In genomic region chr21:29326914-29327554, GRCh38 we compare ENCODE assay signal across 16 cellular contexts. TPM values are rescaled to one million over a fixed set of nuclear protein-coding genes. Genes with fewer than 3 reads are reported as not detected.
DNase-seq lines count a peak whose midpoint lies in the region; ATAC-seq and TF ChIP-seq lines count a peak whose summit lies in the region.
"Had no signal": no experiment of that assay in that cellular context is flagged by ENCODE, and none has a peak within 500 bp of the region (broad histone marks: within the 10 kb centered on the region; RNA-seq: fewer than 3 reads in every experiment).

No MANE protein-coding gene starts in this region.

- DNase-seq in CD14-positive monocyte (ENCODE audit: low spot score) (no peak), IMR-90 (no peak), cerebellar nuclear complex (lab: John Stamatoyannopoulos, UW) (peak; percentile 13 to 49), naive B cell (no peak), H4 (ENCODE audit: low spot score) (no peak), NCI-H82 (lab: John Stamatoyannopoulos, UW) (no peak)
- DNase-seq: DMS79, KBM-7, NCI-H1092, NCI-H1436, NCI-H187 treated with DMSO at 0.1 percent for 48 hours, NCI-H2107, NCI-H69, SJCRH30 had no signal

- no peak overlapping the region for H2AFZ ChIP-seq in IMR-90 (replicated peaks; ENCODE audit: low read length, poor library complexity)

- no peak overlapping the region for H3K27ac ChIP-seq in IMR-90 (ENCODE audit: insufficient read depth, low read length)
- H3K27ac ChIP-seq: SJCRH30 had no signal

- 100% methylated on average over 3 of the region's 10 CpGs; no CpG with 5 or more reads in 1 of the 2 experiments for WGBS in IMR-90 (ENCODE audit: extremely low coverage in 2 of 2, insufficient read length in 1 of 2), 2 experiments

- ATAC-seq in IMR-90 (ENCODE audit: low read depth), result no peak
- ATAC-seq in naive B cell (ENCODE audit: low read depth in 2 of 2), result no peak
- ATAC-seq in HG03139 (IDR thresholded peaks at IDR 0.05; ENCODE audit: unreplicated experiment), result no peak
- no peak for ATAC-seq in GM21423 (IDR thresholded peaks at IDR 0.05; ENCODE audit: unreplicated experiment)

- intact Hi-C loops in CD14-positive monocyte (cut with micrococcal nuclease), result no loop called here
- intact Hi-C loops in IMR-90 (cut with micrococcal nuclease), result no loop called here

- in situ Hi-C loops in IMR-90 (cut with MboI; ENCODE audit: low sequenced_read_pairs), result no loop called here

- peak overlapping the region; percentile 14; the same call in 1 of the 2 replicates for H2BK20ac ChIP-seq in IMR-90 (ENCODE audit: low read depth, low read length)

- peaks cover 77 to 80% of the 10 kb centered on the region in 2 donors for H3K36me3 Mint-ChIP-seq in CD14-positive monocyte
- H3K36me3 Mint-ChIP-seq in naive B cell, result peaks cover 18 to 29% of the 10 kb centered on the region in 2 donors

- H3K27me3 Mint-ChIP-seq in CD14-positive monocyte (ENCODE audit: low read depth in 3 of 3) (no peaks in the 10 kb centered on the region), naive B cell (no peaks in the 10 kb centered on the region)

- no TSS peak for BruUV-seq in IMR-90 (replicated peaks; lab: Mats Ljungman, UMichigan)

- H2BK5ac ChIP-seq in IMR-90 (ENCODE audit: low read depth, low read length, poor library complexity, severe bottlenecking), result peak overlapping the region; percentile 15

- H3K4me3 ChIP-seq in IMR-90 (ENCODE audit: insufficient read depth, low read depth, low read length), result no peak overlapping the region
- H3K4me3 ChIP-seq: SJCRH30 had no signal

- peaks cover 13% of the 10 kb centered on the region for H3K9me1 ChIP-seq in IMR-90 (ENCODE audit: insufficient read depth, low read length)

- H2BK15ac ChIP-seq in IMR-90 (ENCODE audit: low read depth, low read length), result no peak overlapping the region

- no peak overlapping the region for H4K8ac ChIP-seq in IMR-90 (ENCODE audit: low read depth in 2 of 2, low read length in 2 of 2)

- dilution Hi-C loops in IMR-90 (cut with HindIII; ENCODE audit: low sequenced_read_pairs, unreplicated experiment), result no loop called here

- peaks cover 49% of the 10 kb centered on the region for H4K20me1 ChIP-seq in IMR-90 (ENCODE audit: insufficient read depth, low read length)

- peak overlapping the region; percentile 25; the same call in 1 of the 2 replicates for H3K4ac ChIP-seq in IMR-90 (ENCODE audit: low read depth, low read length)

- H3K79me1 ChIP-seq in IMR-90 (ENCODE audit: low read depth in 1 of 2, low read length in 2 of 2), result peaks cover 16 to 59% of the 10 kb centered on the region in 2 experiments; a peak in 3 of 4 replicates

- H3K9me3 Mint-ChIP-seq in CD14-positive monocyte, result no peaks in the 10 kb centered on the region
- peaks cover 0 to 1% (median 0%) of the 10 kb centered on the region in 7 donors for H3K9me3 Mint-ChIP-seq in naive B cell

- H3K27ac Mint-ChIP-seq in CD14-positive monocyte (peak overlapping the region in 6 of 7 donors; percentile 5 to 74 (median 32)), naive B cell (peak overlapping the region in 5 of 6 donors; percentile 29 to 80 (median 54))

- H3K56ac ChIP-seq in IMR-90 (ENCODE audit: extremely low read depth, insufficient read depth, low read length), result no peak overlapping the region

- no peak overlapping the region for H3K14ac ChIP-seq in IMR-90 (replicated peaks; ENCODE audit: low read depth, low read length)

- no peak overlapping the region for H4K5ac ChIP-seq in IMR-90 (ENCODE audit: low read depth, low read length)

- no peak for TF ChIP-seq POLR2A in IMR-90 (IDR thresholded peaks at IDR 0.05; ENCODE audit: low read depth, low read length)

- no peaks in the 10 kb centered on the region for H3K27me3 ChIP-seq in IMR-90 (ENCODE audit: control insufficient read depth, insufficient read depth, low read length)
- H3K27me3 ChIP-seq: SJCRH30 had no signal

- no peak overlapping the region for H2AK9ac ChIP-seq in IMR-90 (replicated peaks; ENCODE audit: low read depth, low read length, poor library complexity)

- H2BK120ac ChIP-seq in IMR-90 (ENCODE audit: low read depth, low read length), result no peak overlapping the region

- H3K9me3 ChIP-seq in IMR-90 (ENCODE audit: control insufficient read depth, insufficient read depth, low read length), result no peaks in the 10 kb centered on the region
- H3K9me3 ChIP-seq: SJCRH30 had no signal

- no peak overlapping the region for H3K23ac ChIP-seq in IMR-90 (ENCODE audit: low read depth, low read length)

- no peak overlapping the region for H3K9ac ChIP-seq in IMR-90 (ENCODE audit: low read depth, low read length)

- H3K4me1 ChIP-seq in IMR-90 (ENCODE audit: control insufficient read depth, insufficient read depth, low read length), result peaks cover 4% of the 10 kb centered on the region
- H3K4me1 ChIP-seq: SJCRH30 had no signal

- TF ChIP-seq RAD21 in IMR-90 (IDR thresholded peaks at IDR 0.05; ENCODE audit: low read length), result no peak

- H3K4me2 ChIP-seq in IMR-90 (ENCODE audit: low read depth, low read length), result no peak overlapping the region

- no peak for TF ChIP-seq CTCF in CD14-positive monocyte (IDR thresholded peaks at IDR 0.05)
- no peak for TF ChIP-seq CTCF in IMR-90 (conservative IDR thresholded peaks at IDR 0.05; ENCODE audit: low read depth, low read length)

- H3K4me1 Mint-ChIP-seq in CD14-positive monocyte (peaks cover 21% of the 10 kb centered on the region), naive B cell (peaks cover 6 to 24% (median 17%) of the 10 kb centered on the region in 3 donors)

- CTCF ChIA-PET in IMR-90 (lab: Yijun Ruan, JAX), result no interaction called here

- no peak overlapping the region for H4K91ac ChIP-seq in IMR-90 (ENCODE audit: insufficient read depth, low read depth, low read length)

- POLR2A ChIA-PET in IMR-90 (lab: Charles Lee; ENCODE audit: unreplicated experiment), result no interaction called here

- no peak overlapping the region for H3K4me3 Mint-ChIP-seq in CD14-positive monocyte
- H3K4me3 Mint-ChIP-seq in naive B cell, result no peak overlapping the region

- H3K18ac ChIP-seq in IMR-90 (ENCODE audit: low read depth, low read length), result no peak overlapping the region

- peaks cover 36% of the 10 kb centered on the region for H3K36me3 ChIP-seq in IMR-90 (ENCODE audit: control insufficient read depth, insufficient read depth, low read length)

- H2AK5ac ChIP-seq in IMR-90 (ENCODE audit: low read depth, low read length), result no peak overlapping the region

TF ChIP-seq in IMR-90, 13 proteins besides CTCF, POLR2A, EP300 and RAD21:
- TF ChIP-seq RCOR1 (IDR thresholded peaks at IDR 0.05; ENCODE audit: insufficient replicate concordance, low read length) (no peak), USF2 (IDR thresholded peaks at IDR 0.05; ENCODE audit: low read depth, low read length) (no peak), MXI1 (IDR thresholded peaks at IDR 0.05; ENCODE audit: borderline replicate concordance, low read depth, low read length) (no peak), MAFK (IDR thresholded peaks at IDR 0.05; ENCODE audit: low read depth, low read length) (no peak), FOS (IDR thresholded peaks at IDR 0.05; ENCODE audit: low read depth, low read length) (no peak)
TF ChIP-seq in IMR-90: peak in this region for 0.

RNA-seq across cellular contexts. Expression of gene BACH1, which starts 28.3 kb away (rescaled TPM):
- polyA plus RNA-seq in CD14-positive monocyte (100 to 1,000 TPM; 148 to 199 TPM), IMR-90 (2012; rRNA removed) (19.6 and 23.1 TPM in 2 replicates), naive B cell (ENCODE audit: low read depth in 6 of 6) (100 to 1,000 TPM in 1 of 6 donors, 10 to 100 TPM in 5; 50.7 to 106 (median 69.3) TPM)
- 108 and 132 TPM in 2 replicates for total RNA-seq in IMR-90 (2012; rRNA removed)
- 8.3 and 11.9 TPM in 2 replicates for polyA plus RNA-seq in IMR-90 (2012; cell fraction: cytosol; rRNA removed)
- 7.9 and 44.3 TPM in 2 replicates for polyA plus RNA-seq in IMR-90 (2012; cell fraction: nucleus; rRNA removed; ENCODE audit: low replicate concordance)
- total RNA-seq in H4 (2014; rRNA removed; shearing (Covaris generic)), result 30.3 and 40.4 TPM in 2 replicates

Comparison
In these comparisons a context has a peak if more than half of its experiments do, and no peak if none do; other contexts are left out.
1. DNase-seq: peak in cerebellar nuclear complex (2 of 2); none in CD14-positive monocyte (single experiment), IMR-90 (single experiment), naive B cell (single experiment), H4 (single experiment) and NCI-H82 (single experiment).